ENCODE assay signal across 1 cellular context in the genomic region with DNA sequence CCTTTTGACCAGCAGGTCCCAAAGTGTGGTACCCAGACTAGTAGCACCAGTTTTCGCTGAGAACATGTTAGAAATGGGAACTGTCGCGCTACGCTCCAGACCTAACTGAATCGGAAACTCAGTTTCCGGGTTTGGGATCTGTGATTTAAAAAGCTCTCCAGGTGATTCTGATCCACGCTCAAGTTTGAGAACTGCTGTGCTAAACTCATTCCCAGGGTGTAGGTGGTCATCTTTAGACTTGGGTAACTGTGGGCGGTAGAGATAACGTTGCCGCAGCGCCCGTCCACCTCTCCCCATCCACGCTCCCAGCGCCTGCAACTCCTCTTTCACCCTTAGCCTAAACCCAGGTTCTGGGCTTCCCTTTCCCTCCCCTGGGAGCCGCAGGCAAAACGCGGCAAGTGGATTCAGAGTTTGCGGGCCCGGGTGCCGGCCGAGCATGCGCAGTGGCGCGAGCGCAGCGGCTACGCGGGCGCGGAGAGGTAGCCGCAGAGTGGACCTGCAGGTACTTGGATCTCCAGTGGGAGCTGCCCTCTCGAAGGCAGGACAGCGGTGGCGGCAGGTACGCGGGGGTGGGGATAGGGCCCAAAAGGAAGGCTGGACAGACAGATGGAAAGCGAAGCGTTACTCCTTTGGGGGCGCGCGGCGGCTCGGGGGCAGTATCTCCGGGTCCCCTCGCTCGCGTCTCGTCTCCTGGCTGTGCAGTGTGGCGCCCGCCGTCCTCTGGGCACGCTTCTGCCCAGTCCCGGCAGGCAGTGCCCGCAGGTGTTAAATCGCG.
TF ChIP-seq lines count a peak whose summit lies in the region.

A gene with protein sequence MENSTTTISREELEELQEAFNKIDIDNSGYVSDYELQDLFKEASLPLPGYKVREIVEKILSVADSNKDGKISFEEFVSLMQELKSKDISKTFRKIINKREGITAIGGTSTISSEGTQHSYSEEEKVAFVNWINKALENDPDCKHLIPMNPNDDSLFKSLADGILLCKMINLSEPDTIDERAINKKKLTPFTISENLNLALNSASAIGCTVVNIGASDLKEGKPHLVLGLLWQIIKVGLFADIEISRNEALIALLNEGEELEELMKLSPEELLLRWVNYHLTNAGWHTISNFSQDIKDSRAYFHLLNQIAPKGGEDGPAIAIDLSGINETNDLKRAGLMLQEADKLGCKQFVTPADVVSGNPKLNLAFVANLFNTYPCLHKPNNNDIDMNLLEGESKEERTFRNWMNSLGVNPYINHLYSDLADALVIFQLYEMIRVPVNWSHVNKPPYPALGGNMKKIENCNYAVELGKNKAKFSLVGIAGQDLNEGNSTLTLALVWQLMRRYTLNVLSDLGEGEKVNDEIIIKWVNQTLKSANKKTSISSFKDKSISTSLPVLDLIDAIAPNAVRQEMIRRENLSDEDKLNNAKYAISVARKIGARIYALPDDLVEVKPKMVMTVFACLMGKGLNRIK (plus strand): TSS at position 443 of the 775 bp plus-strand sequence. CDS start 67,845 bp downstream, outside the sequence.

TF ChIP-seq in HEK293, 187 proteins besides CTCF, POLR2A, EP300 and RAD21 (continued from another document and continues in another):
- TF ChIP-seq ZNF184 (tag by site-specific recombination; IDR thresholded peaks at IDR 0.05) (no peak), SP7 (tag by site-specific recombination; IDR thresholded peaks at IDR 0.05) (peak; percentile 72; the same call in 1 of the 2 replicates), INSM2 (tag by site-specific recombination; IDR thresholded peaks at IDR 0.05) (no peak), ZNF561 (tag by site-specific recombination; IDR thresholded peaks at IDR 0.05; ENCODE audit: borderline replicate concordance) (no peak), ZNF335 (tag by site-specific recombination; conservative IDR thresholded peaks at IDR 0.05) (peak; percentile 65), ZSCAN4 (tag by site-specific recombination; IDR thresholded peaks at IDR 0.05) (no peak; the same call in 1 of the 2 replicates), PRDM1 (tag by site-specific recombination; IDR thresholded peaks at IDR 0.05) (peak; percentile 42; the same call in 1 of the 2 replicates), ELK4 (IDR thresholded peaks at IDR 0.05; ENCODE audit: borderline replicate concordance, low read depth, low read length) (no peak), EGR2 (tag by site-specific recombination; IDR thresholded peaks at IDR 0.05; ENCODE audit: low read depth) (peak; percentile 78), ZNF423 (tag by site-specific recombination; IDR thresholded peaks at IDR 0.05) (peak; percentile 92), KLF7 (tag by site-specific recombination; IDR thresholded peaks at IDR 0.05; ENCODE audit: borderline replicate concordance) (no peak), KLF10 (tag by site-specific recombination; IDR thresholded peaks at IDR 0.05) (0 out of 2 replicates have a peak, but pooled peaks have one; percentile 34), ZNF621 (tag by site-specific recombination; IDR thresholded peaks at IDR 0.05) (no peak), ZNF2 (tag by site-specific recombination; IDR thresholded peaks at IDR 0.05) (peak; percentile 63), ZNF248 (tag by site-specific recombination; IDR thresholded peaks at IDR 0.05) (no peak), ZNF292 (tag by site-specific recombination; IDR thresholded peaks at IDR 0.05; ENCODE audit: borderline replicate concordance, low read depth) (no peak), SCRT2 (tag by site-specific recombination; IDR thresholded peaks at IDR 0.05) (no peak), ZNF596 (tag by site-specific recombination; IDR thresholded peaks at IDR 0.05) (no peak), ZNF366 (tag by site-specific recombination; conservative IDR thresholded peaks at IDR 0.05) (peak; percentile 50), ZNF791 (tag by site-specific recombination; IDR thresholded peaks at IDR 0.05) (no peak), ZNF16 (tag by site-specific recombination; IDR thresholded peaks at IDR 0.05; ENCODE audit: low read depth) (no peak), ZNF324 (tag by site-specific recombination; IDR thresholded peaks at IDR 0.05) (peak; percentile 68), SETDB1 (IDR thresholded peaks at IDR 0.05; ENCODE audit: insufficient read length, low read length) (no peak), ZNF121 (tag by site-specific recombination; IDR thresholded peaks at IDR 0.05) (no peak), OVOL3 (tag by site-specific recombination; IDR thresholded peaks at IDR 0.05) (no peak), ZFP41 (tag by site-specific recombination; IDR thresholded peaks at IDR 0.05; ENCODE audit: borderline replicate concordance) (no peak), ZBTB8A (tag by site-specific recombination; IDR thresholded peaks at IDR 0.05) (peak; percentile 87), SCRT1 (tag by site-specific recombination; IDR thresholded peaks at IDR 0.05; ENCODE audit: borderline replicate concordance) (no peak), IKZF3 (tag by site-specific recombination; IDR thresholded peaks at IDR 0.05) (peak; percentile 86), ZNF354C (tag by site-specific recombination; IDR thresholded peaks at IDR 0.05; ENCODE audit: borderline replicate concordance, low read depth) (no peak), ZNF677 (tag by site-specific recombination; IDR thresholded peaks at IDR 0.05) (no peak), ZXDB (tag by site-specific recombination; IDR thresholded peaks at IDR 0.05) (peak; percentile 76), KLF8 (tag by site-specific recombination; IDR thresholded peaks at IDR 0.05) (peak; percentile 70; the same call in 1 of the 2 replicates), ZNF843 (tag by site-specific recombination; IDR thresholded peaks at IDR 0.05) (peak; percentile 54; the same call in 1 of the 2 replicates), ZNF510 (tag by site-specific recombination; IDR thresholded peaks at IDR 0.05; ENCODE audit: insufficient replicate concordance) (no peak), ZBTB20 (tag by site-specific recombination; IDR thresholded peaks at IDR 0.05) (peak; percentile 98), HOXC10 (CRISPR knock-in tag; IDR thresholded peaks at IDR 0.05) (no peak), ZEB2 (tag by site-specific recombination; IDR thresholded peaks at IDR 0.05) (peak; percentile 72), ZNF416 (tag by site-specific recombination; IDR thresholded peaks at IDR 0.05) (no peak), ZNF629 (tag by site-specific recombination; IDR thresholded peaks at IDR 0.05) (peak; percentile 53; the same call in 1 of the 2 replicates), PRDM10 (tag by site-specific recombination; IDR thresholded peaks at IDR 0.05) (peak; percentile 98), ZSCAN16 (tag by site-specific recombination; IDR thresholded peaks at IDR 0.05) (no peak), ZNF660 (tag by site-specific recombination; IDR thresholded peaks at IDR 0.05) (peak; percentile 66; the same call in 1 of the 2 replicates), HOXD13 (CRISPR knock-in tag; IDR thresholded peaks at IDR 0.05; ENCODE audit: borderline replicate concordance) (no peak), ZNF658 (tag by site-specific recombination; IDR thresholded peaks at IDR 0.05) (no peak), ZNF174 (tag by site-specific recombination; IDR thresholded peaks at IDR 0.05) (no peak), ZNF155 (tag by site-specific recombination; IDR thresholded peaks at IDR 0.05) (no peak), ZBTB6 (tag by site-specific recombination; IDR thresholded peaks at IDR 0.05) (no peak; the same call in 1 of the 2 replicates)
- TF ChIP-seq, protein P1, sequence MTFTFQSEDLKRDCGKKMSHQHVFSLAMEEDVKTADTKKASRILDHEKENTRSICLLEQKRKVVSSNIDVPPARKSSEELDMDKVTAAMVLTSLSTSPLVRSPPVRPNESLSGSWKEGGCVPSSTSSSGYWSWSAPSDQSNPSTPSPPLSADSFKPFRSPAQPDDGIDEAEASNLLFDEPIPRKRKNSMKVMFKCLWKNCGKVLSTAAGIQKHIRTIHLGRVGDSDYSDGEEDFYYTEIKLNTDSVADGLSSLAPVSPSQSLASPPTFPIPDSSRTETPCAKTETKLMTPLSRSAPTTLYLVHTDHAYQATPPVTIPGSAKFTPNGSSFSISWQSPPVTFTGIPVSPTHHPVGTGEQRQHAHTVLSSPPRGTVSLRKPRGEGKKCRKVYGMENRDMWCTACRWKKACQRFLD (tag by site-specific recombination; IDR thresholded peaks at IDR 0.05): no peak
- TF ChIP-seq, protein P2, sequence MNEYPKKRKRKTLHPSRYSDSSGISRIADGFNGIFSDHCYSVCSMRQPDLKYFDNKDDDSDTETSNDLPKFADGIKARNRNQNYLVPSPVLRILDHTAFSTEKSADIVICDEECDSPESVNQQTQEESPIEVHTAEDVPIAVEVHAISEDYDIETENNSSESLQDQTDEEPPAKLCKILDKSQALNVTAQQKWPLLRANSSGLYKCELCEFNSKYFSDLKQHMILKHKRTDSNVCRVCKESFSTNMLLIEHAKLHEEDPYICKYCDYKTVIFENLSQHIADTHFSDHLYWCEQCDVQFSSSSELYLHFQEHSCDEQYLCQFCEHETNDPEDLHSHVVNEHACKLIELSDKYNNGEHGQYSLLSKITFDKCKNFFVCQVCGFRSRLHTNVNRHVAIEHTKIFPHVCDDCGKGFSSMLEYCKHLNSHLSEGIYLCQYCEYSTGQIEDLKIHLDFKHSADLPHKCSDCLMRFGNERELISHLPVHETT (tag by site-specific recombination; IDR thresholded peaks at IDR 0.05): peak; percentile 36; the same call in 1 of the 2 replicates
- TF ChIP-seq, protein P3, sequence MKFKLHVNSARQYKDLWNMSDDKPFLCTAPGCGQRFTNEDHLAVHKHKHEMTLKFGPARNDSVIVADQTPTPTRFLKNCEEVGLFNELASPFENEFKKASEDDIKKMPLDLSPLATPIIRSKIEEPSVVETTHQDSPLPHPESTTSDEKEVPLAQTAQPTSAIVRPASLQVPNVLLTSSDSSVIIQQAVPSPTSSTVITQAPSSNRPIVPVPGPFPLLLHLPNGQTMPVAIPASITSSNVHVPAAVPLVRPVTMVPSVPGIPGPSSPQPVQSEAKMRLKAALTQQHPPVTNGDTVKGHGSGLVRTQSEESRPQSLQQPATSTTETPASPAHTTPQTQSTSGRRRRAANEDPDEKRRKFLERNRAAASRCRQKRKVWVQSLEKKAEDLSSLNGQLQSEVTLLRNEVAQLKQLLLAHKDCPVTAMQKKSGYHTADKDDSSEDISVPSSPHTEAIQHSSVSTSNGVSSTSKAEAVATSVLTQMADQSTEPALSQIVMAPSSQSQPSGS (tag by site-specific recombination; IDR thresholded peaks at IDR 0.05; ENCODE audit: low read depth): no peak
